Comparison of ENCODE assay signal across 30 cellular contexts in the genomic region with DNA sequence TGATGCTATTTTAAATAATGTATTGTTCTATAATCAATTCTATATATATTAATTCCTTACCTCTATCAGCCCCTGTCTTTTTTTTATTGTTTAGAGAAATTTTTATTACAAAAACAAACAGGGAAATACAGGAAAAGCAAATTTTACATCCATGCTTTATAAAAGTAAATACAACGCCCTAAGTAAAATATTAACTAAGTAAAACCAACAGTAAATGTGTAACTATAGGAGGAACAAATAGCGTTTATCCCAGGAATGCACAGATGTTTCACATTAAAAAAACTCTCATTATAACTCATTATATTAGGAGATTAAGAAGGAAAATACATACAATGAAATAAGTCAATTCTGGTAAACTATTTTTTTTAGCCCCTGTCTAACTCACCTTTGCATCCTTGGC. TPM values are rescaled to one million over a fixed set of nuclear protein-coding genes. Genes with fewer than 3 reads are reported as not detected.
"Had no signal": no experiment of that assay in that cellular context is flagged by ENCODE, and none has a peak within 500 bp of the region (broad histone marks: within the 10 kb centered on the region; RNA-seq: fewer than 3 reads in every experiment).

No MANE protein-coding gene starts in this region.

- H3K27me3 Mint-ChIP-seq: naive thymus-derived CD4-positive, alpha-beta T cell; stimulated activated memory B cell treated with anti-CD40 and anti-IgM and Interleukin-4, amounts not matched to agents 10 μg/mL and 1 μg/mL and 100 μg/mL, for 72 hours; stimulated activated naive CD8-positive, alpha-beta T cell treated with anti-CD3 and anti-CD28 coated beads, Interleukin-15, amount 100 ng/mL, for 72 hours; type B pancreatic cell had no signal

- ATAC-seq: naive thymus-derived CD4-positive, alpha-beta T cell; natural killer cell treated with Interleukin-12 subunit alpha and Interleukin-12 subunit beta and Interleukin-15 and Interleukin-18, amount 100 ng/mL, for 72 hours; psoas muscle; right lobe of liver; stimulated activated memory B cell treated with anti-CD40 and anti-IgM and Interleukin-4, amounts not matched to agents 10 μg/mL and 1 μg/mL and 100 μg/mL, for 72 hours; stimulated activated naive CD8-positive, alpha-beta T cell treated with anti-CD3 and anti-CD28 coated beads, Interleukin-15, amount 100 ng/mL, for 72 hours had no signal

- H3K36me3 ChIP-seq: left ventricle myocardium inferior, right atrium auricular region, right lobe of liver, tibial nerve, vagina had no signal

- H3K27me3 ChIP-seq: right atrium auricular region, tibial nerve, vagina had no signal

- H3K36me3 Mint-ChIP-seq: mesothelial cell of epicardium, type B pancreatic cell had no signal

- H3K9me3 Mint-ChIP-seq: stimulated activated naive CD8-positive, alpha-beta T cell treated with anti-CD3 and anti-CD28 coated beads, Interleukin-15, amount 100 ng/mL, for 72 hours; type B pancreatic cell had no signal

- H3K9me3 ChIP-seq: left ventricle myocardium inferior, right atrium auricular region, right lobe of liver, tibial nerve, vagina had no signal

- H3K27ac ChIP-seq: left ventricle myocardium inferior, parathyroid adenoma, psoas muscle, right atrium auricular region, right lobe of liver, tibial nerve, vagina had no signal

- H3K4me1 ChIP-seq: left ventricle myocardium inferior, parathyroid adenoma, psoas muscle, right atrium auricular region, right lobe of liver, tibial nerve, vagina had no signal

- H3K4me3 Mint-ChIP-seq: immature natural killer cell; mesothelial cell of epicardium; naive thymus-derived CD4-positive, alpha-beta T cell; natural killer cell treated with Interleukin-12 subunit alpha and Interleukin-12 subunit beta and Interleukin-15 and Interleukin-18, amount 100 ng/mL, for 72 hours; neural crest cell; stimulated activated memory B cell treated with anti-CD40 and anti-IgM and Interleukin-4, amounts not matched to agents 10 μg/mL and 1 μg/mL and 100 μg/mL, for 72 hours; stimulated activated naive CD8-positive, alpha-beta T cell treated with anti-CD3 and anti-CD28 coated beads, Interleukin-15, amount 100 ng/mL, for 72 hours; type B pancreatic cell had no signal

- H3K4me1 Mint-ChIP-seq: mesothelial cell of epicardium; neural crest cell; stimulated activated memory B cell treated with anti-CD40 and anti-IgM and Interleukin-4, amounts not matched to agents 10 μg/mL and 1 μg/mL and 100 μg/mL, for 72 hours had no signal

- H3K27ac Mint-ChIP-seq: immature natural killer cell; mesothelial cell of epicardium; naive thymus-derived CD4-positive, alpha-beta T cell; natural killer cell treated with Interleukin-12 subunit alpha and Interleukin-12 subunit beta and Interleukin-15 and Interleukin-18, amount 100 ng/mL, for 72 hours; stimulated activated memory B cell treated with anti-CD40 and anti-IgM and Interleukin-4, amounts not matched to agents 10 μg/mL and 1 μg/mL and 100 μg/mL, for 72 hours; type B pancreatic cell had no signal

- DNase-seq: hypothalamus; immature natural killer cell; kidney; left ventricle myocardium inferior; mesendoderm; naive thymus-derived CD4-positive, alpha-beta T cell; nucleus accumbens; psoas muscle; right lobe of liver; stimulated activated CD4-positive, alpha-beta T cell treated with anti-CD3 and anti-CD28 coated beads, Interleukin-1b, Interleukin-23, amount 100 ng/mL, for 48 hours; stimulated activated CD4-positive, alpha-beta T cell treated with anti-CD3 and anti-CD28 coated beads, Interleukin-2, amount 100 ng/mL, for 48 hours; stimulated activated CD4-positive, alpha-beta T cell treated with anti-CD3 and anti-CD28 coated beads, Interleukin-4, amount 100 ng/mL, for 4 hours; stimulated activated CD8-positive, alpha-beta memory T cell treated with anti-CD3 and anti-CD28 coated beads, Interleukin-4, amount 100 ng/mL, for 48 hours; stimulated activated naive CD4-positive, alpha-beta T cell treated with Interleukin-2 at 50 U/mL for 16 hours; stimulated activated naive CD8-positive, alpha-beta T cell treated with anti-CD3 and anti-CD28 coated beads, Interleukin-15, amount 100 ng/mL, for 72 hours; substantia nigra had no signal

- H3K4me3 ChIP-seq: left ventricle myocardium inferior, lung, psoas muscle, right atrium auricular region, right lobe of liver, smooth muscle cell, tibial nerve, vagina had no signal

- FAIRE-seq: islet of Langerhans, kidney had no signal

RNA-seq across cellular contexts. Expression of gene ITM2A, which starts 8.2 kb away (rescaled TPM):
- total RNA-seq: myocyte, osteoblast had no signal
